In the genomic region with DNA sequence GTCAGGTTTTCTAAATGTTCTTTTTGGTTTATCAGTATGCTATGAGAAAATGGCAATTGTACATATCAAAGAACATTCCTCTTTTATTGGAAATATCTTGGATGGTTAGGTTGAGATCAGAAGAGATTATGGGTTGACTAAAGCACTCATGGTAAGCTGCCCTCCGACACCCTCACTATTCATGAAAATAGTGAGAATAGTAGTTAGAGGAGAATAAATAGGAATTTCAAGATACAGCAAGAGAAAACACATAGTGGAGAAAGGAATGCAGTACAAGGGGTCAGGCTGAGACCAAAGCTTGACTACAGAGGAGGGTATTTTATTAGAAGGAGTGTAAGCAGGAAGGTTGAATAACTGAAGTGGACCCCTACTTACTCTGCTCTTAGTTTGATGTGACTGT, we compare ENCODE assay signal across 20 cellular contexts.
DNase-seq lines count a peak whose midpoint lies in the region; ATAC-seq and TF ChIP-seq lines count a peak whose summit lies in the region.
"Had no signal": no experiment of that assay in that cellular context is flagged by ENCODE, and none has a peak within 500 bp of the region (broad histone marks: within the 10 kb centered on the region; RNA-seq: fewer than 3 reads in every experiment).

No MANE protein-coding gene starts in this region.

- H3K27ac ChIP-seq in SK-N-SH (ENCODE audit: low read depth in 2 of 2, low read length in 1 of 2) (peak overlapping the region in 1 of 2 experiments; percentile 40; a peak in 2 of 4 replicates), gastrocnemius medialis (no peak overlapping the region)
- H3K27ac ChIP-seq: 22Rv1 had no signal

- 65% methylated on average over 1 of the region's 1 CpG for WGBS in SK-N-SH (ENCODE audit: low lambda C conversion rate)

- no peaks in the 10 kb centered on the region for H3K9me3 ChIP-seq in SK-N-SH
- H3K9me3 ChIP-seq in gastrocnemius medialis, result no peaks in the 10 kb centered on the region

- no peaks in the 10 kb centered on the region for H3K79me2 ChIP-seq in SK-N-SH (ENCODE audit: insufficient read depth)

- peak overlapping the region; percentile 24; the same call in 1 of the 2 replicates for H3K4me2 ChIP-seq in SK-N-SH

- H3K4me3 Mint-ChIP-seq in mesothelial cell of epicardium (no peak overlapping the region), T-cell (no peak overlapping the region), Calu3 (ENCODE audit: low read depth, unreplicated experiment) (no peak overlapping the region)
- H3K4me3 Mint-ChIP-seq: CD14-positive monocyte had no signal

- H3K27me3 ChIP-seq in SK-N-SH (ENCODE audit: insufficient read depth) (no peaks in the 10 kb centered on the region), gastrocnemius medialis (no peaks in the 10 kb centered on the region)

- H3K4me1 Mint-ChIP-seq in mesothelial cell of epicardium (peaks cover 18% of the 10 kb centered on the region), T-cell (no peaks in the 10 kb centered on the region), Calu3 (ENCODE audit: low read depth, unreplicated experiment) (peaks cover 8% of the 10 kb centered on the region)

- no peaks in the 10 kb centered on the region for H4K20me1 ChIP-seq in SK-N-SH (ENCODE audit: insufficient read depth)

- BruUV-seq in Calu3 (replicated peaks; lab: Mats Ljungman, UMichigan), result no TSS peak

- TF ChIP-seq CTCF in SK-N-SH (IDR thresholded peaks at IDR 0.05) (no peak), mesothelial cell of epicardium (IDR thresholded peaks at IDR 0.05; ENCODE audit: unreplicated experiment) (no peak), gastrocnemius medialis (IDR thresholded peaks at IDR 0.05 in 4 of 5, conservative IDR thresholded peaks at IDR 0.05 in 1 of 5) (no peak), Calu3 (IDR thresholded peaks at IDR 0.05; ENCODE audit: unreplicated experiment) (no peak)

- H3K9ac ChIP-seq in SK-N-SH, result no peak overlapping the region

- in situ Hi-C loops in gastrocnemius medialis (cut with MboI; ENCODE audit: low sequenced_read_pairs in 4 of 4), result no loop called here

- H3K9me3 Mint-ChIP-seq in mesothelial cell of epicardium, result no peaks in the 10 kb centered on the region
- H3K9me3 Mint-ChIP-seq in T-cell, result peaks cover 0 to under 1% (median 0%) of the 10 kb centered on the region in 3 donors
- H3K9me3 Mint-ChIP-seq in Calu3 (ENCODE audit: low read depth, unreplicated experiment), result no peaks in the 10 kb centered on the region

- H2AFZ ChIP-seq in SK-N-SH (ENCODE audit: low read depth), result peak overlapping the region; percentile 12; the same call in 1 of the 2 replicates

- TF ChIP-seq RAD21 in SK-N-SH (IDR thresholded peaks at IDR 0.05; ENCODE audit: low read length), result no peak

- peaks cover 21% of the 10 kb centered on the region for H3F3A ChIP-seq in SK-N-SH (replicated peaks; ENCODE audit: insufficient read depth)

- no peak for TF ChIP-seq EP300 in SK-N-SH (IDR thresholded peaks at IDR 0.05; ENCODE audit: borderline replicate concordance in 1 of 2, low read depth in 1 of 2, low read length in 1 of 2)

- H3K27ac Mint-ChIP-seq in mesothelial cell of epicardium (peak overlapping the region; percentile 58), T-cell (no peak overlapping the region), Calu3 (ENCODE audit: unreplicated experiment) (no peak overlapping the region)
- H3K27ac Mint-ChIP-seq: CD14-positive monocyte had no signal

- H3K36me3 Mint-ChIP-seq in mesothelial cell of epicardium (peaks cover 1% of the 10 kb centered on the region), T-cell (no peaks in the 10 kb centered on the region), Calu3 (ENCODE audit: insufficient read depth, unreplicated experiment) (no peaks in the 10 kb centered on the region)
- H3K36me3 Mint-ChIP-seq: CD14-positive monocyte had no signal

- no peak for DNase-seq in SK-N-SH
- peak; percentile 48 for DNase-seq in astrocyte of the hippocampus (ENCODE audit: low read depth, low spot score)
- no peak for DNase-seq in mesothelial cell of epicardium (ENCODE audit: low spot score in 2 of 2, unreplicated experiment in 2 of 2)
- DNase-seq in T-cell, result no peak
- no peak for DNase-seq in gastrocnemius medialis
- DNase-seq in Calu3, result no peak
- DNase-seq: AML-193, COR-L47, Kasumi-1, MM.1S, NCI-H1092, NCI-H1436 treated with DMSO at 0.1 percent for 48 hours, NCI-H2029, NCI-H345, NCI-H524 treated with DMSO at 0.1 percent for 48 hours, SHP77 had no signal

- ATAC-seq in SK-N-SH treated with all-trans-retinoic acid at 6 μM for 48 hours, result no peak
- ATAC-seq in T-cell (replicated peaks in 1 of 4), result no peak
- ATAC-seq in gastrocnemius medialis, result no peak
- ATAC-seq in HG03196 (IDR thresholded peaks at IDR 0.05; ENCODE audit: unreplicated experiment), result no peak

- CTCF ChIA-PET in SK-N-SH (lab: Yijun Ruan, JAX) (no interaction called here), T-cell (lab: Charles Lee) (no interaction called here), Calu3 (lab: Charles Lee) (no interaction called here)

- no peak for TF ChIP-seq POLR2A in gastrocnemius medialis (IDR thresholded peaks at IDR 0.05)

- H3K9me2 ChIP-seq in SK-N-SH, result no peaks in the 10 kb centered on the region

- H3K27me3 Mint-ChIP-seq in mesothelial cell of epicardium (ENCODE audit: low read depth), result no peaks in the 10 kb centered on the region
- H3K27me3 Mint-ChIP-seq in T-cell, result no peaks in the 10 kb centered on the region
- H3K27me3 Mint-ChIP-seq in Calu3 (ENCODE audit: unreplicated experiment), result no peaks in the 10 kb centered on the region

- intact Hi-C loops in gastrocnemius medialis (cut with DNase I; ENCODE audit: low total_unique reads), result no loop called here
- intact Hi-C loops in Calu3 (cut with micrococcal nuclease; ENCODE audit: unreplicated experiment), result no loop called here

- peaks cover 2 to 21% of the 10 kb centered on the region in 2 experiments; a peak in 2 of 4 replicates for H3K4me1 ChIP-seq in SK-N-SH (ENCODE audit: control insufficient read depth in 1 of 2, insufficient read depth in 2 of 2, low read depth in 1 of 2, low read length in 1 of 2)
- no peaks in the 10 kb centered on the region for H3K4me1 ChIP-seq in gastrocnemius medialis

- H3K4me3 ChIP-seq in SK-N-SH (ENCODE audit: low read depth in 2 of 2, low read length in 1 of 2), result no peak overlapping the region
- H3K4me3 ChIP-seq in gastrocnemius medialis, result no peak overlapping the region

- POLR2A ChIA-PET in SK-N-SH (lab: Yijun Ruan, JAX), result no interaction called here
- POLR2A ChIA-PET in T-cell (lab: Charles Lee), result no interaction called here

- H3K36me3 ChIP-seq in SK-N-SH (replicated peaks in 1 of 2; ENCODE audit: control insufficient read depth in 1 of 2, insufficient read depth in 2 of 2, low read length in 1 of 2) (no peaks in the 10 kb centered on the region), gastrocnemius medialis (no peaks in the 10 kb centered on the region)

TF ChIP-seq in SK-N-SH, 30 proteins besides CTCF, POLR2A, EP300 and RAD21 (continues in another document):
- no peak for TF ChIP-seq SIN3A (IDR thresholded peaks at IDR 0.05; ENCODE audit: borderline replicate concordance, low read depth, low read length)
- TF ChIP-seq RCOR1 (IDR thresholded peaks at IDR 0.05; ENCODE audit: low read length), result no peak
- TF ChIP-seq YY1 (IDR thresholded peaks at IDR 0.05; ENCODE audit: low read depth), result no peak
- no peak for TF ChIP-seq IRF3 (IDR thresholded peaks at IDR 0.05; ENCODE audit: low read depth, low read length)
- TF ChIP-seq USF1 (IDR thresholded peaks at IDR 0.05; ENCODE audit: borderline replicate concordance, low read depth), result no peak

TF ChIP-seq in SK-N-SH treated with all-trans-retinoic acid at 6 μM for 48 hours, 23 proteins besides CTCF, POLR2A, EP300 and RAD21:
- no peak for TF ChIP-seq ZNF70 (CRISPR knock-in tag; IDR thresholded peaks at IDR 0.05)
- TF ChIP-seq TCF4 (CRISPR knock-in tag; IDR thresholded peaks at IDR 0.05; ENCODE audit: borderline replicate concordance), result no peak
- TF ChIP-seq BACH2 (CRISPR knock-in tag; IDR thresholded peaks at IDR 0.05; ENCODE audit: borderline replicate concordance), result no peak
